Comparison of ENCODE assay signal across 8 cellular contexts in the genomic region with DNA sequence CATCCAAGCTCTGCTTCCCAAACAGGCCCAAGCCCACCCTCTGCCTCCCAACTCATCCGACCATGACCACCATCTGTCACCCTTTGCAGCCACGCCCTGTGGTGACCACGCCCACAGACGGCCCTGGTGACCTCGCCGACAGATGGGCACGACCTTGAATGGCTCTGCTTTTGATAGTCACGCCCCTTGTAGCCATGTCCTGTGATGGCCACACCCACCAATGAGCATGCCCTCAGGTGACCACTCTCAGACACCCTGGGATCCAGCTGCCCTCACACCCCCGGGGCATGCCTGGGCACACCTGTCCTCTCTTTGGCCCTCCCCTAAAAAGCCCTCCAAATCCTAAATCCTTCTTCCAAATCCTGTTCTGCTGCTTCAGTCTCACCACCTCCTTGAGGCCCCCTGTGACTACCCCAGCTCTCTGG.
A peak's percentile ranks its signal among the peaks of the same experiment; 100 is the strongest.
DNase-seq lines count a peak whose midpoint lies in the region; ATAC-seq and TF ChIP-seq lines count a peak whose summit lies in the region.

No MANE protein-coding gene starts in this region.

- H3K9me3 Mint-ChIP-seq in memory B cell = no peaks in the 10 kb centered on the region

- peak overlapping the region; percentile 83 for H3K27ac ChIP-seq in C4-2B

- no peak overlapping the region for H3K27ac Mint-ChIP-seq in memory B cell

- H3K36me3 Mint-ChIP-seq in memory B cell = no peaks in the 10 kb centered on the region

- DNase-seq in NCI-H146 treated with DMSO at 0.1 percent for 48 hours (lab: John Stamatoyannopoulos, UW; ENCODE audit: unreplicated experiment) (peak; percentile 81), cardiac fibroblast (ENCODE audit: low read depth in 2 of 2) (no peak), memory B cell (ENCODE audit: low spot score in 2 of 2) (no peak), NCI-H345 treated with DMSO at 0.1 percent for 48 hours (lab: John Stamatoyannopoulos, UW; ENCODE audit: unreplicated experiment) (no peak), ecto neural progenitor cell (ENCODE audit: low spot score) (no peak), cerebellar nuclear complex (lab: John Stamatoyannopoulos, UW) (no peak)
- DNase-seq in activated CD8-positive, alpha-beta memory T cell treated with anti-CD3 and anti-CD28 coated beads for 24 hours = no peak

- peaks cover 13% of the 10 kb centered on the region for H3K4me1 Mint-ChIP-seq in memory B cell

- H3K4me3 Mint-ChIP-seq in memory B cell = peak overlapping the region; percentile 89

- TF ChIP-seq CTCF in C4-2B (conservative IDR thresholded peaks at IDR 0.05) (no peak), cardiac fibroblast (IDR thresholded peaks at IDR 0.05; ENCODE audit: low read depth, low read length) (no peak)

- no peak for ATAC-seq in memory B cell (ENCODE audit: low read depth)

- peak overlapping the region; percentile 67 to 75 for H3K4me3 ChIP-seq in cardiac fibroblast (replicated peaks in 1 of 2; ENCODE audit: low read depth in 2 of 2, low read length in 2 of 2)

- H3K27me3 Mint-ChIP-seq in memory B cell = no peaks in the 10 kb centered on the region
